17 cellular contexts compared by ENCODE assay signal in the genomic region with DNA sequence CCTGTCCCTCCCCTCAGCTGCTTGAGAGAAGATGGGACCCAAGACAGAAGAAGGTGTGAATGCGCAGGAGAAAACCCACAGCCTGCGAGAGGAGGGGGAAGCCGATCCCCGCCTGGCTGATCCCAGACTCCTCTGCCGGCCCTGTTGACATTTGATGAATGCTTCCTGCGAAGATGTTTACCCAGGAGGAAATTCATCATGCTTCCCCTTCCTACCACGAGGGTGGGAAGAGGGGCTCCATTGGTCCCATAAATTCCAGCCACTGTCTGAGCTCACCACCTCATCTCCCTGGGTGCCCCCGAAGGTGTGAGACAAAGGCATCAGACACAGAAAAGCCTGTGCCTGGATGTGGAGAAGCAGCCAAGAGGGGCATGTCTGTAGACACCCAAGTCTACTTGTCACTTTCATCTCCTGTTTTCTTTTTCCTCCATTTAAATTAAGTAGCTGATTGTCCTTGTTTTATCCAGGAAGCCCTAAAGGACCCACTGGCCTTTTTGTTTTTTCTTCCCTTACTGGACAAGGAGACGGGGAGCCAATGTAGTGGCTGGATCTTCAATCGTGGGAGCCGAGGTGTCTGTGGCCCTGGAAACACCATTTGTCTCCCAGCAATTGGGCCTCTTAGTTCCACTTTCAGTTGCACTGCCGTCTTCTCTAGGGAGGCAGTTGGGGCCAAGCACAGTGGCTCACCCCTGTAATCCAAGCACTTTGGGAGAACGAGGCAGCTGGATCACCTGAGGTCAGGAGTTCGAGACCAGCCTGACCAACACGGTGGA.
A peak's percentile ranks its signal among the peaks of the same experiment; 100 is the strongest.
DNase-seq lines count a peak whose midpoint lies in the region; ATAC-seq and TF ChIP-seq lines count a peak whose summit lies in the region.
"Had no signal": no experiment of that assay in that cellular context is flagged by ENCODE, and none has a peak within 500 bp of the region (broad histone marks: within the 10 kb centered on the region; RNA-seq: fewer than 3 reads in every experiment).

No MANE protein-coding gene starts in this region.

- H3K36me3 ChIP-seq in BLaER1 treated with 17β-estradiol and CSF1 and Interleukin-3, amounts not matched to agents 10 nM and 100 nM, result no peaks in the 10 kb centered on the region
- H3K36me3 ChIP-seq: SJCRH30 had no signal

- TF ChIP-seq CTCF in mesothelial cell of epicardium (IDR thresholded peaks at IDR 0.05; ENCODE audit: unreplicated experiment), result no peak

- H3K9me3 Mint-ChIP-seq in mesothelial cell of epicardium, result no peaks in the 10 kb centered on the region
- no peaks in the 10 kb centered on the region for H3K9me3 Mint-ChIP-seq in effector memory CD8-positive, alpha-beta T cell

- H3K4me3 Mint-ChIP-seq in mesothelial cell of epicardium, result no peak overlapping the region
- H3K4me3 Mint-ChIP-seq in effector memory CD8-positive, alpha-beta T cell, result no peak overlapping the region

- H3K27me3 Mint-ChIP-seq in mesothelial cell of epicardium (ENCODE audit: low read depth), result no peaks in the 10 kb centered on the region
- H3K27me3 Mint-ChIP-seq in effector memory CD8-positive, alpha-beta T cell, result peaks cover 6 to 47% of the 10 kb centered on the region in 2 donors

- ATAC-seq in GM18520 (IDR thresholded peaks at IDR 0.05; ENCODE audit: unreplicated experiment), result no peak
- no peak for ATAC-seq in effector memory CD8-positive, alpha-beta T cell (replicated peaks)
- ATAC-seq: HCT116 had no signal

- no peak overlapping the region for H3K9ac ChIP-seq in BLaER1 treated with 17β-estradiol and CSF1 and Interleukin-3, amounts not matched to agents 10 nM and 100 nM

- peaks cover 6 to 20% (median 13%) of the 10 kb centered on the region in 10 experiments; a peak in 18 of 20 replicates for H3K4me1 ChIP-seq in BLaER1 treated with 17β-estradiol and CSF1 and Interleukin-3, amounts not matched to agents 10 nM and 100 nM

- H3K27ac ChIP-seq in BLaER1 treated with 17β-estradiol and CSF1 and Interleukin-3, amounts not matched to agents 10 nM and 100 nM, result no peak overlapping the region
- H3K27ac ChIP-seq: RWPE1, SJCRH30 had no signal

- no peaks in the 10 kb centered on the region for H3K36me3 Mint-ChIP-seq in mesothelial cell of epicardium
- peaks cover 4% of the 10 kb centered on the region for H3K36me3 Mint-ChIP-seq in effector memory CD8-positive, alpha-beta T cell (ENCODE audit: insufficient read depth)

- H4K20me1 ChIP-seq in BLaER1 treated with 17β-estradiol and CSF1 and Interleukin-3, amounts not matched to agents 10 nM and 100 nM, result no peaks in the 10 kb centered on the region

- H3K4me3 ChIP-seq in BLaER1 treated with 17β-estradiol and CSF1 and Interleukin-3, amounts not matched to agents 10 nM and 100 nM, result no peak overlapping the region
- H3K4me3 ChIP-seq: SJCRH30 had no signal

- no peaks in the 10 kb centered on the region for H3K9me3 ChIP-seq in BLaER1 treated with 17β-estradiol and CSF1 and Interleukin-3, amounts not matched to agents 10 nM and 100 nM (replicated peaks in 1 of 11)
- H3K9me3 ChIP-seq: SJCRH30 had no signal

- peak; percentile 85 for DNase-seq in left kidney (ENCODE audit: low read depth, low spot score)
- DNase-seq in mesothelial cell of epicardium (ENCODE audit: low spot score in 2 of 2, unreplicated experiment in 2 of 2), result no peak
- DNase-seq in mucosa of gallbladder (ENCODE audit: low spot score), result no peak
- no peak for DNase-seq in Kasumi-1 (lab: John Stamatoyannopoulos, UW)
- DNase-seq in effector memory CD8-positive, alpha-beta T cell, result no peak
- DNase-seq: DMS53, KBM-7, NCI-H1105 treated with DMSO at 0.1 percent for 48 hours, NCI-H187 treated with DMSO at 0.1 percent for 48 hours, NCI-H2171 treated with DMSO at 0.1 percent for 48 hours, NCI-H524, SJCRH30 had no signal

- H3K4me1 Mint-ChIP-seq in mesothelial cell of epicardium, result peaks cover 24% of the 10 kb centered on the region
- H3K4me1 Mint-ChIP-seq in effector memory CD8-positive, alpha-beta T cell (ENCODE audit: low read depth in 2 of 2), result peaks cover 0 to 4% of the 10 kb centered on the region in 2 donors

- H3K4me2 ChIP-seq in BLaER1 treated with 17β-estradiol and CSF1 and Interleukin-3, amounts not matched to agents 10 nM and 100 nM, result peak overlapping the region; percentile 1 to 78 (median 48); a peak in 20 of 22 replicates

- no peaks in the 10 kb centered on the region; a peak in 1 of 22 replicates for H3K27me3 ChIP-seq in BLaER1 treated with 17β-estradiol and CSF1 and Interleukin-3, amounts not matched to agents 10 nM and 100 nM
- H3K27me3 ChIP-seq: SJCRH30 had no signal

- peak overlapping the region; percentile 37 for H3K27ac Mint-ChIP-seq in mesothelial cell of epicardium
- H3K27ac Mint-ChIP-seq in effector memory CD8-positive, alpha-beta T cell, result peak overlapping the region in 1 of 2 donors; percentile 63

TF ChIP-seq in PFSK-1, 5 proteins besides CTCF, POLR2A, EP300 and RAD21:
- TF ChIP-seq FOXP2 (optimal IDR thresholded peaks at IDR 0.05; ENCODE audit: borderline replicate concordance, extremely low read depth, extremely low read length, insufficient read depth) (peak; percentile 54), SIN3A (IDR thresholded peaks at IDR 0.05; ENCODE audit: borderline replicate concordance, insufficient read depth, low read length) (no peak)
